Comparison of ENCODE assay signal across 16 cellular contexts in the genomic region with DNA sequence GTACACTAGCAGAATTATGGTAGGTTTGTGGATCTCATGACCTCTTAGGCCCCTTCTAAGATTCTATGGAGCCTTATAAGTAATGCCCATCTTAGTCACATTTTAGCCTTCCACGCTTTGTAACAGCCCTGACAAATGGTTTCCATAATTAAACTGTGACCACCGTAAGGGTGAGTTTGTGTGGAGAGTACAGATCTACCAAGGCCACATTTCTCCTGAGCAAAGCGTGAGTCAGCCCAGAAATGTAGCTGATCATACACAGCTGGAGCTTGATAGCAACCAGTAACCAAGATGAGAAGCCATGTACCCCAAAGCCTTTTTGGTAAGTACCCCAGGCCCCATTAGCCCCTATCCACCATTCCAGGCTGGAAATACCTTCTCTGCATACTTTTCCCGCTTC. TPM values are rescaled to one million over a fixed set of nuclear protein-coding genes. Genes with fewer than 3 reads are reported as not detected.
DNase-seq lines count a peak whose midpoint lies in the region; ATAC-seq and TF ChIP-seq lines count a peak whose summit lies in the region.
"Had no signal": no experiment of that assay in that cellular context is flagged by ENCODE, and none has a peak within 500 bp of the region (broad histone marks: within the 10 kb centered on the region; RNA-seq: fewer than 3 reads in every experiment).

No MANE protein-coding gene starts in this region.

- no peaks in the 10 kb centered on the region for H3K79me2 ChIP-seq in PC-3 (ENCODE audit: low read length)

- no peak for ATAC-seq in activated T-helper 17 cell treated with anti-CD3 and anti-CD28 coated beads, Interleukin-2, amount 50 U/mL, for 72 hours (replicated peaks)
- no peak for ATAC-seq in PC-3
- ATAC-seq: HepG2, left lobe of liver had no signal

- H3K27ac ChIP-seq in PC-3 (ENCODE audit: low read length), result no peak overlapping the region
- H3K27ac ChIP-seq: epithelial cell of prostate, transverse colon, WERI-Rb-1 had no signal

- no TSS peak for BruUV-seq in PC-3 (replicated peaks; lab: Mats Ljungman, UMichigan)

- DNase-seq in GM04504 (ENCODE audit: low read depth), result peak; percentile 79
- peak; percentile 88 for DNase-seq in fibroblast of mammary gland (ENCODE audit: low read depth)
- peak; percentile 89 for DNase-seq in stromal cell of bone marrow (ENCODE audit: low read depth)
- DNase-seq in SKM-1 treated with dmso at 0.1 percent for 144 hours (lab: John Stamatoyannopoulos, UW; ENCODE audit: unreplicated experiment), result no peak
- no peak for DNase-seq in NCI-H1048 (lab: John Stamatoyannopoulos, UW)
- DNase-seq in CD14-positive monocyte (ENCODE audit: low spot score), result no peak
- no peak for DNase-seq in PC-3
- DNase-seq: activated naive CD4-positive, alpha-beta T cell treated with anti-CD3 and anti-CD28 coated beads for 36 hours; naive B cell; NCI-H1092 treated with DMSO at 0.1 percent for 48 hours; transverse colon; WERI-Rb-1 had no signal

- no peaks in the 10 kb centered on the region for H3K27me3 Mint-ChIP-seq in activated T-helper 17 cell treated with anti-CD3 and anti-CD28 coated beads, Interleukin-2, amount 50 U/mL, for 72 hours
- H3K27me3 Mint-ChIP-seq in CD14-positive monocyte (ENCODE audit: low read depth in 3 of 3), result no peaks in the 10 kb centered on the region
- H3K27me3 Mint-ChIP-seq: naive B cell had no signal

- POLR2A ChIA-PET in PC-3 (lab: Charles Lee; ENCODE audit: unreplicated experiment), result no interaction called here

- peaks cover 78% of the 10 kb centered on the region for H3K36me3 ChIP-seq in PC-3 (ENCODE audit: low read depth, low read length)

- H3F3A ChIP-seq in PC-3 (ENCODE audit: low read length, unreplicated experiment), result no peaks in the 10 kb centered on the region

- CTCF ChIA-PET in PC-3 (lab: Charles Lee), result no interaction called here

- no peaks in the 10 kb centered on the region for H3K9me3 Mint-ChIP-seq in activated T-helper 17 cell treated with anti-CD3 and anti-CD28 coated beads, Interleukin-2, amount 50 U/mL, for 72 hours
- no peaks in the 10 kb centered on the region for H3K9me3 Mint-ChIP-seq in CD14-positive monocyte
- H3K9me3 Mint-ChIP-seq: activated naive CD4-positive, alpha-beta T cell treated with anti-CD3 and anti-CD28 coated beads for 36 hours had no signal

- H3K9me2 ChIP-seq in PC-3 (replicated peaks; ENCODE audit: low read length), result no peaks in the 10 kb centered on the region

- peak overlapping the region; percentile 40 for H3K27ac Mint-ChIP-seq in activated T-helper 17 cell treated with anti-CD3 and anti-CD28 coated beads, Interleukin-2, amount 50 U/mL, for 72 hours
- H3K27ac Mint-ChIP-seq in CD14-positive monocyte, result no peak overlapping the region
- H3K27ac Mint-ChIP-seq: activated naive CD4-positive, alpha-beta T cell treated with anti-CD3 and anti-CD28 coated beads for 36 hours had no signal

- no peaks in the 10 kb centered on the region for H3K27me3 ChIP-seq in PC-3 (ENCODE audit: low read length)
- H3K27me3 ChIP-seq: transverse colon had no signal

- H3K36me3 Mint-ChIP-seq in activated T-helper 17 cell treated with anti-CD3 and anti-CD28 coated beads, Interleukin-2, amount 50 U/mL, for 72 hours (ENCODE audit: low read depth), result peaks cover 95% of the 10 kb centered on the region
- H3K36me3 Mint-ChIP-seq in CD14-positive monocyte, result peaks cover 92 to 93% of the 10 kb centered on the region in 2 donors

- no peaks in the 10 kb centered on the region for H3K4me1 ChIP-seq in PC-3 (ENCODE audit: insufficient read depth, low read length)
- H3K4me1 ChIP-seq: transverse colon had no signal

- TF ChIP-seq CTCF in fibroblast of mammary gland (conservative IDR thresholded peaks at IDR 0.05; ENCODE audit: control insufficient read depth, insufficient read depth, low read depth, low read length), result no peak
- no peak for TF ChIP-seq CTCF in CD14-positive monocyte (IDR thresholded peaks at IDR 0.05)
- TF ChIP-seq CTCF in PC-3 (conservative IDR thresholded peaks at IDR 0.05; ENCODE audit: low read depth, low read length), result no peak

- H3K4me1 Mint-ChIP-seq in activated T-helper 17 cell treated with anti-CD3 and anti-CD28 coated beads, Interleukin-2, amount 50 U/mL, for 72 hours, result peaks cover 10% of the 10 kb centered on the region
- no peaks in the 10 kb centered on the region for H3K4me1 Mint-ChIP-seq in CD14-positive monocyte

- no peaks in the 10 kb centered on the region for H3K9me3 ChIP-seq in PC-3 (ENCODE audit: low read length)
- H3K9me3 ChIP-seq: transverse colon had no signal

- no peak overlapping the region for H2AFZ ChIP-seq in PC-3 (ENCODE audit: low read length)

- no peak overlapping the region for H3K4me3 Mint-ChIP-seq in activated T-helper 17 cell treated with anti-CD3 and anti-CD28 coated beads, Interleukin-2, amount 50 U/mL, for 72 hours
- no peak overlapping the region for H3K4me3 Mint-ChIP-seq in CD14-positive monocyte
- H3K4me3 Mint-ChIP-seq: activated naive CD4-positive, alpha-beta T cell treated with anti-CD3 and anti-CD28 coated beads for 36 hours; naive B cell had no signal

- no peaks in the 10 kb centered on the region for H4K20me1 ChIP-seq in PC-3 (ENCODE audit: low read length)

- no peak overlapping the region for H3K9ac ChIP-seq in PC-3 (ENCODE audit: low read length)

- H3K4me3 ChIP-seq in fibroblast of mammary gland (ENCODE audit: control insufficient read depth, low read depth, low read length), result no peak overlapping the region
- H3K4me3 ChIP-seq in PC-3 (ENCODE audit: low read length), result no peak overlapping the region
- H3K4me3 ChIP-seq: transverse colon had no signal

- H3K4me2 ChIP-seq in PC-3 (ENCODE audit: low read length), result no peak overlapping the region

- intact Hi-C loops in CD14-positive monocyte (cut with micrococcal nuclease) (no loop called here), PC-3 (cut with micrococcal nuclease) (no loop called here)

RNA-seq across cellular contexts. Expression of a gene that starts 31.7 kb away (rescaled TPM):
- 1 to 10 TPM; 2.4 to 6.8 TPM for total RNA-seq in activated T-helper 17 cell treated with anti-CD3 and anti-CD28 coated beads, Interleukin-2, amount 50 U/mL, for 72 hours
- polyA plus RNA-seq in CD14-positive monocyte, result not detected
- 6.2 and 13.3 TPM in 2 replicates for total RNA-seq in PC-3 (2014; rRNA removed)
- total RNA-seq: HepG2 had no signal

RNA-seq across cellular contexts. Expression of a gene that starts 55.8 kb away (rescaled TPM):
- not detected for total RNA-seq in activated T-helper 17 cell treated with anti-CD3 and anti-CD28 coated beads, Interleukin-2, amount 50 U/mL, for 72 hours
- polyA plus RNA-seq in CD14-positive monocyte, result not detected
- total RNA-seq in PC-3 (2014; rRNA removed), result 2.2 and 2.9 TPM in 2 replicates

Comparison
In these comparisons a context has a peak if more than half of its experiments do, and no peak if none do; other contexts are left out.
1. DNase-seq: peak in GM04504 (single experiment), fibroblast of mammary gland (single experiment) and stromal cell of bone marrow (single experiment); none in SKM-1 treated with dmso at 0.1 percent for 144 hours (single experiment), NCI-H1048 (single experiment), CD14-positive monocyte (single experiment) and PC-3 (single experiment).